In the genomic region with DNA sequence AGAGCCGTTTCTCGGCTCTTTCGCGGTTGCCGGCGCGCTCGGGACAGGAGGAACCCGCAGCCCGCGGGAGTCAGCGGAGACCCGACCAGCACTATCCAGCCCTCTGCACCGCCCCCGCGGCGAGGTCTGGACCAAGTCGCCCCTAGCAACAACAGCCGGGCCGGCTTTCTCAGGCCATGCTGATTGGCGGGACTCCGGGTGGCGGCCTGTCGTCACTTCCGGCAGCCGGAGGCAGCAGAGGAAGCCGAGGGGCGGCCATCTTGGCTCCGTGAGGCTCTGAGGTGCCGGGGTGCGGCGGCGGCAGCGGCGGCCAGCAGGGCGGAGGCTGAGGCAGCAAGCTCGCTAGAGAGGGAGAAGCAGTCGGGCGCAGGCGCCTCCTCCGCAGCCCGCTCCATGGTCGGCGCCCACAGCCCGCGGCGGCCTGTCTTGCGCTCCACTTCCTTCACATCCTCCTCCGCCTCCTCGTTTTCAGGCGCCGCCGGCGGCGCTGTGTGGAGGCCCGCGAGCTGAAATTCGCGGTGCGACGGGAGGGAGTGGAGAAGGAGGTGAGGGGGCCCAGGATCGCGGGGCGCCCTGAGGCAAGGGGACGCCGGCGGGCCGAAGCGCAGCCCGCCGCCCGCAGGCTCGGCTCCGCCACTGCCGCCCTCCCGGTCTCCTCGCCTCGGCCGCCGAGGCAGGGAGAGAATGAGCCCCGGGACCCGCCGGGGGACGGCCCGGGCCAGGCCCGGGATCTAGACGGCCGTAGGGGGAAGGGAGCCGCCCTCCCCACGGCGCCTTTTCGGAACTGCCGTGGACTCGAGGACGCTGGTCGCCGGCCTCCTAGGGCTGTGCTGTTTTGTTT, we compare ENCODE assay signal across 8 cellular contexts.
DNase-seq lines count a peak whose midpoint lies in the region; ATAC-seq lines count a peak whose summit lies in the region.

A gene (plus strand): TSS at position 263 of the 841 bp plus-strand sequence. CDS start 615 bp downstream, outside the sequence.

- no peaks in the 10 kb centered on the region for H3K27me3 ChIP-seq in BLaER1

- H3K4me1 ChIP-seq in BLaER1: peaks cover 27% of the 10 kb centered on the region

- H3K9ac ChIP-seq in BLaER1: peak within 1 kb of the TSS; percentile 98

- peak within 1 kb of the TSS; percentile 96 for H3K4me3 ChIP-seq in BLaER1

- H3K4me2 ChIP-seq in BLaER1: peak within 1 kb of the TSS; percentile 94

- peak; percentile 96 for DNase-seq in GM19240 (ENCODE audit: insufficient read length, low spot score)
- peak; percentile 71 for DNase-seq in NCI-H524 treated with DMSO at 0.1 percent for 48 hours (lab: John Stamatoyannopoulos, UW)
- DNase-seq in activated CD4-positive, alpha-beta T cell treated with anti-CD3 and anti-CD28 coated beads for 4 hours: peak; percentile 93 to 96
- peak; percentile 92 for DNase-seq in kidney glomerular epithelial cell (lab: John Stamatoyannopoulos, UW)
- DNase-seq in stimulated activated CD4-positive, alpha-beta T cell treated with anti-CD3 and anti-CD28 coated beads, Interleukin-1b, Interleukin-23, amount 100 ng/mL, for 1 hour (ENCODE audit: low read depth in 2 of 2): peak; percentile 87 to 89

- H4K20me1 ChIP-seq in BLaER1: peaks cover 49% of the 10 kb centered on the region

- H3K27ac ChIP-seq in BLaER1 (peak within 1 kb of the TSS; percentile 96), cingulate gyrus (ENCODE audit: low read depth, low read length) (peak within 1 kb of the TSS; percentile 96)

- ATAC-seq in HG03460 (IDR thresholded peaks at IDR 0.05; ENCODE audit: unreplicated experiment): peak; percentile 95

- no peaks in the 10 kb centered on the region for H3K9me3 ChIP-seq in BLaER1

- H3K36me3 ChIP-seq in BLaER1: no peaks in the 10 kb centered on the region

Comparison
In these comparisons a context has a peak if more than half of its experiments do, and no peak if none do; other contexts are left out.
1. Peak in every context shown above with its lines: DNase-seq, ATAC-seq, H3K4me3 ChIP-seq and H3K27ac ChIP-seq.